ENCODE assay signal across 8 cellular contexts in genomic region chr1:16082283-16083038, GRCh38. TPM values are rescaled to one million over a fixed set of nuclear protein-coding genes. Genes with fewer than 3 reads are reported as not detected.
DNase-seq lines count a peak whose midpoint lies in the region; ATAC-seq, FAIRE-seq and TF ChIP-seq lines count a peak whose summit lies in the region.

No MANE protein-coding gene starts in this region.

- H3K27ac ChIP-seq in OCI-LY3 (ENCODE audit: low read length): no peak overlapping the region
- H3K27ac ChIP-seq in vagina: no peak overlapping the region

- H3K36me3 ChIP-seq in OCI-LY3 (replicated peaks; ENCODE audit: low read depth, low read length) (no peaks in the 10 kb centered on the region), vagina (no peaks in the 10 kb centered on the region)

- no peaks in the 10 kb centered on the region for H3K9me3 Mint-ChIP-seq in activated T-cell treated with anti-CD3 and anti-CD28 coated beads, Interleukin-2, amount 50 U/mL, for 24 hours
- H3K9me3 Mint-ChIP-seq in osteocyte (ENCODE audit: unreplicated experiment): no peaks in the 10 kb centered on the region

- H3K27ac Mint-ChIP-seq in activated T-cell treated with anti-CD3 and anti-CD28 coated beads, Interleukin-2, amount 50 U/mL, for 24 hours: no peak overlapping the region
- H3K27ac Mint-ChIP-seq in osteocyte (ENCODE audit: unreplicated experiment): no peak overlapping the region

- H3K4me3 ChIP-seq in AG04449 (ENCODE audit: low read depth, low read length) (no peak overlapping the region), OCI-LY3 (ENCODE audit: low read length) (no peak overlapping the region), fibroblast of mammary gland (ENCODE audit: control insufficient read depth, low read depth, low read length) (no peak overlapping the region), vagina (no peak overlapping the region)

- CTCF ChIA-PET in AG04449 (lab: Yijun Ruan, JAX): interaction anchor here (0.6 to 22.9 kb wide), 40 partner anchors 13 to 293 kb away, joined by 3 to 1006 read pairs (median 5); partner anchors contain the start of genes CPLANE2, EPHA2, FAM131C and FBXO42

- no peak overlapping the region for H3K4me3 Mint-ChIP-seq in activated T-cell treated with anti-CD3 and anti-CD28 coated beads, Interleukin-2, amount 50 U/mL, for 24 hours
- H3K4me3 Mint-ChIP-seq in osteocyte (ENCODE audit: unreplicated experiment): no peak overlapping the region

- no peak for DNase-seq in AG04449 (ENCODE audit: low read depth, low spot score)
- DNase-seq in GM12891 (ENCODE audit: insufficient read length, low spot score): peak; percentile 71
- peak; percentile 77 for DNase-seq in activated T-cell treated with anti-CD3 and anti-CD28 coated beads, Interleukin-2, amount 50 U/mL, for 24 hours
- peak; percentile 65 for DNase-seq in fibroblast of mammary gland (ENCODE audit: low read depth)
- DNase-seq in osteocyte (ENCODE audit: extremely low spot score, unreplicated experiment): peak; percentile 91
- no peak for DNase-seq in vagina (ENCODE audit: extremely low spot score in 2 of 2)

- H3K27me3 Mint-ChIP-seq in activated T-cell treated with anti-CD3 and anti-CD28 coated beads, Interleukin-2, amount 50 U/mL, for 24 hours: no peaks in the 10 kb centered on the region
- no peaks in the 10 kb centered on the region for H3K27me3 Mint-ChIP-seq in osteocyte (ENCODE audit: unreplicated experiment)

- intact Hi-C loops in vagina (cut with DNase I): no loop called here

- H3K9ac ChIP-seq in OCI-LY3 (ENCODE audit: low read length): no peak overlapping the region

- H4K20me1 ChIP-seq in OCI-LY3 (ENCODE audit: insufficient read depth, low read length): no peaks in the 10 kb centered on the region

- H3K4me1 Mint-ChIP-seq in activated T-cell treated with anti-CD3 and anti-CD28 coated beads, Interleukin-2, amount 50 U/mL, for 24 hours (ENCODE audit: low read depth): peaks cover 5% of the 10 kb centered on the region
- peaks cover 22% of the 10 kb centered on the region for H3K4me1 Mint-ChIP-seq in osteocyte (ENCODE audit: unreplicated experiment)

- ATAC-seq in GM21515 (IDR thresholded peaks at IDR 0.05; ENCODE audit: unreplicated experiment): no peak

- no peaks in the 10 kb centered on the region for H3K27me3 ChIP-seq in OCI-LY3 (ENCODE audit: low read depth, low read length)
- no peaks in the 10 kb centered on the region for H3K27me3 ChIP-seq in vagina

- no peaks in the 10 kb centered on the region for H3K36me3 Mint-ChIP-seq in activated T-cell treated with anti-CD3 and anti-CD28 coated beads, Interleukin-2, amount 50 U/mL, for 24 hours (ENCODE audit: low read depth)
- no peaks in the 10 kb centered on the region for H3K36me3 Mint-ChIP-seq in osteocyte (ENCODE audit: unreplicated experiment)

- FAIRE-seq in GM12891 (lab: Jason Lieb, UNC): peak; percentile 43

- H2AFZ ChIP-seq in OCI-LY3 (ENCODE audit: low read depth, low read length): peak overlapping the region; percentile 23; the same call in 1 of the 2 replicates

- POLR2A ChIA-PET in AG04449 (lab: Yijun Ruan, JAX): no interaction called here

- H3K79me2 ChIP-seq in OCI-LY3 (ENCODE audit: low read length): no peaks in the 10 kb centered on the region

- H3K9me3 ChIP-seq in OCI-LY3 (ENCODE audit: insufficient read depth, low read length): no peaks in the 10 kb centered on the region
- H3K9me3 ChIP-seq in vagina: no peaks in the 10 kb centered on the region

- H3K4me2 ChIP-seq in OCI-LY3 (ENCODE audit: low read length): no peak overlapping the region

- peak; percentile 88 for TF ChIP-seq CTCF in AG04449 (IDR thresholded peaks at IDR 0.05; ENCODE audit: insufficient read depth, low read length, missing control alignments)
- peak; percentile 75 for TF ChIP-seq CTCF in OCI-LY3 (IDR thresholded peaks at IDR 0.05; ENCODE audit: low read depth, low read length)
- peak; percentile 93 for TF ChIP-seq CTCF in fibroblast of mammary gland (conservative IDR thresholded peaks at IDR 0.05; ENCODE audit: control insufficient read depth, insufficient read depth, low read depth, low read length)
- peak; percentile 89 for TF ChIP-seq CTCF in osteocyte (IDR thresholded peaks at IDR 0.05)
- peak; percentile 61 to 88 (median 71) for TF ChIP-seq CTCF in vagina (IDR thresholded peaks at IDR 0.05)

- TF ChIP-seq POLR2A in GM12891 (IDR thresholded peaks at IDR 0.05; ENCODE audit: low read depth, low read length) (no peak), vagina (IDR thresholded peaks at IDR 0.05) (no peak)

- H3K4me1 ChIP-seq in OCI-LY3 (ENCODE audit: low read length) (peaks cover 26% of the 10 kb centered on the region), vagina (peaks cover 24% of the 10 kb centered on the region)

TF ChIP-seq in GM12891, 5 proteins besides CTCF, POLR2A, EP300 and RAD21:
- TF ChIP-seq POLR2AphosphoS5 (IDR thresholded peaks at IDR 0.05; ENCODE audit: low read depth, low read length) (no peak), TAF1 (IDR thresholded peaks at IDR 0.05; ENCODE audit: low read depth, low read length) (no peak), PAX5 (IDR thresholded peaks at IDR 0.05; ENCODE audit: insufficient read depth, low read length, severe bottlenecking) (no peak), POU2F2 (IDR thresholded peaks at IDR 0.05; ENCODE audit: low read depth, low read length) (no peak), SPI1 (IDR thresholded peaks at IDR 0.05; ENCODE audit: low read depth, low read length) (no peak)

RNA-seq across cellular contexts. Expression of gene FAM131C, which starts 9.0 kb away (rescaled TPM):
- not detected for polyA plus RNA-seq in GM12891 (2012; ENCODE audit: low read depth, missing spikeins)
- 0.73 and 1.2 TPM in 2 replicates for total RNA-seq in osteocyte
- 0.98 TPM for total RNA-seq in vagina

RNA-seq across cellular contexts. Expression of gene CLCNKB, which starts 38.9 kb away (rescaled TPM):
- polyA plus RNA-seq in GM12891 (2012; ENCODE audit: low read depth, missing spikeins): not detected
- total RNA-seq in osteocyte (0.34 TPM in 1 of 2 replicates, not detected in the other), vagina (not detected)

Comparison
In these comparisons a context has a peak if more than half of its experiments do, and no peak if none do; other contexts are left out.
1. DNase-seq: peak in GM12891 (single experiment), activated T-cell treated with anti-CD3 and anti-CD28 coated beads, Interleukin-2, amount 50 U/mL, for 24 hours (single experiment), fibroblast of mammary gland (single experiment) and osteocyte (single experiment); none in AG04449 (single experiment) and vagina (0 of 2).
2. Peak in every context shown above with its lines, with median percentiles within 50 percentile points of each other: CTCF ChIP-seq.